8 cellular contexts compared by ENCODE assay signal in genomic region chr19:1652471-1653299, GRCh38. TPM values are rescaled to one million over a fixed set of nuclear protein-coding genes. Genes with fewer than 3 reads are reported as not detected.
A peak's percentile ranks its signal among the peaks of the same experiment; 100 is the strongest.
DNase-seq lines count a peak whose midpoint lies in the region; ATAC-seq, FAIRE-seq and TF ChIP-seq lines count a peak whose summit lies in the region.

TSS of gene TCF3 (minus strand) at chr19:1652615. CDS start at chr19:1650248, 2,367 bp downstream.

- no peaks in the 10 kb centered on the region for H3K4me1 ChIP-seq in BE2C

- H3K9me3 ChIP-seq in BE2C: no peaks in the 10 kb centered on the region

- H3K4me3 ChIP-seq in BE2C (ENCODE audit: low read depth, low read length): peak within 1 kb of the TSS; percentile 72

- H3K27me3 ChIP-seq in BE2C: no peaks in the 10 kb centered on the region

- FAIRE-seq in colon (lab: Jason Lieb, UNC): peak; percentile 83

- peak; percentile 57 for ATAC-seq in HG03460 (IDR thresholded peaks at IDR 0.05; ENCODE audit: unreplicated experiment)

- no peak for TF ChIP-seq CTCF in BE2C (IDR thresholded peaks at IDR 0.05; ENCODE audit: low read depth, low read length)

- peaks cover 26% of the 10 kb centered on the region for H3K36me3 ChIP-seq in BE2C

- DNase-seq in BE2C (peak; percentile 98), GM19240 (ENCODE audit: insufficient read length, low spot score) (peak; percentile 99), NCI-H526 (lab: John Stamatoyannopoulos, UW) (peak; percentile 85 to 96), kidney glomerular epithelial cell (lab: John Stamatoyannopoulos, UW) (peak; percentile 96)
- DNase-seq in activated CD4-positive, alpha-beta T cell treated with anti-CD3 and anti-CD28 coated beads for 48 hours: peak; percentile 99
- DNase-seq in stimulated activated CD4-positive, alpha-beta T cell treated with anti-CD3 and anti-CD28 coated beads, Interleukin-1b, Interleukin-23, amount 100 ng/mL, for 1 hour (ENCODE audit: low read depth in 2 of 2): peak; percentile 97 to 98

RNA-seq across cellular contexts. Expression of gene TCF3, which starts in this region (rescaled TPM):
- 120 TPM for polyA plus RNA-seq in BE2C (2012; ENCODE audit: insufficient read depth, insufficient read length, low read depth)

Comparison
In these comparisons a context has a peak if more than half of its experiments do, and no peak if none do; other contexts are left out.
1. Peak in every context shown above with its lines: DNase-seq, ATAC-seq and H3K4me3 ChIP-seq.